ENCODE assay signal across 10 cellular contexts in genomic region chr2:32289165-32290054, GRCh38. TPM values are rescaled to one million over a fixed set of nuclear protein-coding genes. Genes with fewer than 3 reads are reported as not detected.
DNase-seq lines count a peak whose midpoint lies in the region; ATAC-seq and TF ChIP-seq lines count a peak whose summit lies in the region.
"Had no signal": no experiment of that assay in that cellular context is flagged by ENCODE, and none has a peak within 500 bp of the region (broad histone marks: within the 10 kb centered on the region; RNA-seq: fewer than 3 reads in every experiment).

No MANE protein-coding gene starts in this region.

- no peak for ATAC-seq in CD8-positive, alpha-beta T cell
- peak; percentile 40 for ATAC-seq in body of pancreas
- ATAC-seq in HG03460 (IDR thresholded peaks at IDR 0.05; ENCODE audit: unreplicated experiment) = no peak

- peak overlapping the region; percentile 10 for H3K27ac Mint-ChIP-seq in CD8-positive, alpha-beta T cell

- H3K9me3 ChIP-seq in CD8-positive, alpha-beta T cell (ENCODE audit: low read length) = no peaks in the 10 kb centered on the region
- H3K9me3 ChIP-seq in body of pancreas = no peaks in the 10 kb centered on the region
- no peaks in the 10 kb centered on the region for H3K9me3 ChIP-seq in mucosa of rectum (ENCODE audit: control insufficient read depth in 2 of 2, low read length in 2 of 2)

- no peak for TF ChIP-seq POLR2A in body of pancreas (IDR thresholded peaks at IDR 0.05)

- peaks cover 39% of the 10 kb centered on the region for H3K36me3 Mint-ChIP-seq in CD8-positive, alpha-beta T cell

- intact Hi-C loops in CD8-positive, alpha-beta T cell (cut with DNase I, micrococcal nuclease) = no loop called here
- intact Hi-C loops in body of pancreas (cut with DNase I) = no loop called here

- POLR2A ChIA-PET in CD8-positive, alpha-beta T cell (lab: Charles Lee) = interaction anchor here (1.3 kb wide), 1 partner anchor 8 kb away, joined by 4 read pairs; no protein-coding TSS in a partner anchor

- no peak overlapping the region for H3K4me3 ChIP-seq in CD8-positive, alpha-beta T cell (ENCODE audit: low read depth, low read length)
- H3K4me3 ChIP-seq in body of pancreas (no peak overlapping the region), mucosa of rectum (ENCODE audit: low read length in 2 of 2) (peak overlapping the region in 1 of 2 donors; percentile 37)
- H3K4me3 ChIP-seq: cardiac muscle cell had no signal

- H3K9me3 Mint-ChIP-seq in CD8-positive, alpha-beta T cell = no peaks in the 10 kb centered on the region
- H3K9me3 Mint-ChIP-seq: neural crest cell had no signal

- no peak overlapping the region for H3K9ac ChIP-seq in mucosa of rectum (ENCODE audit: low read depth in 1 of 2, low read length in 2 of 2)

- H3K27ac ChIP-seq in CD8-positive, alpha-beta T cell (ENCODE audit: low read depth, low read length) = peak overlapping the region; percentile 8
- H3K27ac ChIP-seq in body of pancreas = peak overlapping the region in 1 of 4 donors; percentile 65
- H3K27ac ChIP-seq in mucosa of rectum (ENCODE audit: low read depth in 2 of 2, low read length in 2 of 2) = peak overlapping the region; percentile 56 to 70
- H3K27ac ChIP-seq: cardiac muscle cell had no signal

- CTCF ChIA-PET in CD8-positive, alpha-beta T cell (lab: Charles Lee) = no interaction called here

- no peak for TF ChIP-seq CTCF in CD8-positive, alpha-beta T cell (IDR thresholded peaks at IDR 0.05)
- TF ChIP-seq CTCF in body of pancreas (IDR thresholded peaks at IDR 0.05) = no peak

- H3K4me1 Mint-ChIP-seq in CD8-positive, alpha-beta T cell (ENCODE audit: low read depth) = peaks cover 40% of the 10 kb centered on the region
- H3K4me1 Mint-ChIP-seq: neural crest cell had no signal

- DNase-seq in CD8-positive, alpha-beta T cell = no peak
- DNase-seq in LoVo (ENCODE audit: low spot score) (peak; percentile 56), body of pancreas (no peak), NCI-H1930 (lab: John Stamatoyannopoulos, UW) (no peak), DMS79 (lab: John Stamatoyannopoulos, UW) (no peak), glomerular visceral epithelial cell (ENCODE audit: extremely low spot score) (no peak)

- WGBS in body of pancreas, 2 donors = 28 to 31% methylated on average over 5 of the region's 5 CpGs

- H3K27me3 Mint-ChIP-seq in CD8-positive, alpha-beta T cell (ENCODE audit: low read depth) = no peaks in the 10 kb centered on the region

- H3K36me3 ChIP-seq in CD8-positive, alpha-beta T cell (ENCODE audit: insufficient read depth, low read length) = peaks cover 13% of the 10 kb centered on the region
- H3K36me3 ChIP-seq in body of pancreas (replicated peaks in 1 of 2; ENCODE audit: insufficient read depth in 1 of 2, low read depth in 2 of 2) = no peaks in the 10 kb centered on the region
- H3K36me3 ChIP-seq in mucosa of rectum (ENCODE audit: control insufficient read depth in 2 of 2, insufficient read depth in 2 of 2, low read length in 2 of 2) = peaks cover 5 to 9% of the 10 kb centered on the region in 2 donors

- H3K4me1 ChIP-seq in CD8-positive, alpha-beta T cell (ENCODE audit: insufficient read depth, low read length) = peaks cover 25% of the 10 kb centered on the region
- peaks cover 45% of the 10 kb centered on the region for H3K4me1 ChIP-seq in body of pancreas
- H3K4me1 ChIP-seq in mucosa of rectum (ENCODE audit: control insufficient read depth in 2 of 2, insufficient read depth in 2 of 2, low read length in 2 of 2) = peaks cover 13 to 14% of the 10 kb centered on the region in 2 donors

- H3K4me3 Mint-ChIP-seq in CD8-positive, alpha-beta T cell = no peak overlapping the region
- H3K4me3 Mint-ChIP-seq: neural crest cell had no signal

- no peaks in the 10 kb centered on the region for H3K27me3 ChIP-seq in CD8-positive, alpha-beta T cell (ENCODE audit: insufficient read depth, low read length)
- H3K27me3 ChIP-seq in body of pancreas = no peaks in the 10 kb centered on the region
- no peaks in the 10 kb centered on the region for H3K27me3 ChIP-seq in mucosa of rectum (ENCODE audit: control insufficient read depth in 2 of 2, insufficient read depth in 2 of 2, low read length in 2 of 2)
- H3K27me3 ChIP-seq: cardiac muscle cell had no signal

RNA-seq across cellular contexts. Expression of gene YIPF4, which starts 11.7 kb away (rescaled TPM):
- 10 to 100 TPM; 10.4 to 10.9 TPM for total RNA-seq in CD8-positive, alpha-beta T cell
- 10 to 100 TPM; 13.5 to 24.7 TPM for total RNA-seq in body of pancreas

RNA-seq across cellular contexts. Expression of gene NLRC4, which starts 24.7 kb away (rescaled TPM):
- not detected for total RNA-seq in CD8-positive, alpha-beta T cell
- under 1 TPM in 1 of 2 donors, not detected in 1; 0.26 TPM for total RNA-seq in body of pancreas
- total RNA-seq: cardiac muscle cell, neural crest cell had no signal
